In the genomic region with DNA sequence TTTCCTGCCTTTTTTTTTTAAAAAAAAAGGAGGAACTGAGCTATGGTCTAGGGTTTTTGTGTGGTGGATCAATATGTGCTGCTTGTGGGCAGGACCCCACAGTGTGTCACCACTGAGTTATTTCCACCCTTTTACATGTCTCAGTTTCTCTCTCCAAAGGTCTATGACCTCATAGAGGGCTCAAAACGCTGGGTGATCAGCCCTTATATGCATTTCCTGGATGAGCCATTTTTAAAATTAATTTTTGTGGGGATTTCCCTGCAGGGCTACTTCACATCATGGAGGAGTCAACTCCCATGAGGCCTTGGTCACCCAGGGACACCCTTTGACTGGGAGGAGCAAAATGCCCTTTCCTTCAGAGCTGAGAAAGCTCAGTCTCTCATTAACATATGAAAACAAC, we compare ENCODE assay signal across 8 cellular contexts. TPM values are rescaled to one million over a fixed set of nuclear protein-coding genes. Genes with fewer than 3 reads are reported as not detected.
A peak's percentile ranks its signal among the peaks of the same experiment; 100 is the strongest.
DNase-seq lines count a peak whose midpoint lies in the region; ATAC-seq, FAIRE-seq and TF ChIP-seq lines count a peak whose summit lies in the region.

No MANE protein-coding gene starts in this region.

- no peak overlapping the region for H3K4me2 ChIP-seq in GM12878 (ENCODE audit: control insufficient read depth, insufficient read depth)

- H3K79me2 ChIP-seq in GM12878 (ENCODE audit: control insufficient read depth, insufficient read depth, low read length), result no peaks in the 10 kb centered on the region

- TF ChIP-seq CTCF in GM12865 (IDR thresholded peaks at IDR 0.05; ENCODE audit: insufficient read depth, low read depth, low read length, missing control alignments), result no peak
- TF ChIP-seq CTCF in GM12878 (IDR thresholded peaks at IDR 0.05 in 2 of 3, conservative IDR thresholded peaks at IDR 0.05 in 1 of 3; ENCODE audit: control insufficient read depth in 2 of 3, extremely low read depth in 1 of 3, insufficient read depth in 1 of 3, low read depth in 3 of 3, low read length in 3 of 3), result no peak

- TF ChIP-seq POLR2A in GM12878 (IDR thresholded peaks at IDR 0.05; ENCODE audit: low read depth, low read length), result no peak

- peaks cover 5% of the 10 kb centered on the region; the same call in 1 of the 2 replicates for H3K4me1 ChIP-seq in GM12878 (ENCODE audit: control insufficient read depth, insufficient read depth, low read length)

- H3K27me3 ChIP-seq in GM12878 (replicated peaks in 1 of 2; ENCODE audit: control insufficient read depth in 2 of 2, insufficient read depth in 2 of 2, low read length in 1 of 2), result no peaks in the 10 kb centered on the region
- H3K27me3 ChIP-seq in MG63, result no peaks in the 10 kb centered on the region

- SMC1A ChIA-PET in GM12878 (lab: Charles Lee; ENCODE audit: uncharacterized antibody, unreplicated experiment), result interaction anchor here (0.8 to 7.0 kb wide), 19 partner anchors 10 to 82 kb away, joined by 3 to 108 read pairs (median 5); no protein-coding TSS in a partner anchor

- intact Hi-C loops in GM12878 (cut with micrococcal nuclease; ENCODE audit: unreplicated experiment), result loop anchor here (1.0 kb wide), 1 partner anchor 25 kb away; no protein-coding TSS in a partner anchor

- H3K9ac ChIP-seq in GM12878 (ENCODE audit: control insufficient read depth, insufficient read depth, low read length), result no peak overlapping the region

- RAD21 ChIA-PET in GM12878 (lab: Charles Lee; ENCODE audit: unreplicated experiment), result interaction anchor here (1.1 to 6.5 kb wide), 5 partner anchors 17 to 53 kb away, joined by 3 to 48 read pairs (median 23); no protein-coding TSS in a partner anchor

- POLR2A ChIA-PET in GM12878 (lab: Charles Lee), result interaction anchor here (0.8 to 2.3 kb wide), 4 partner anchors 19 to 30 kb away, joined by 3 to 7 read pairs (median 5); no protein-coding TSS in a partner anchor

- no peaks in the 10 kb centered on the region for H3K9me3 ChIP-seq in GM12878 (replicated peaks; ENCODE audit: control insufficient read depth, insufficient read depth, low read length)
- H3K9me3 ChIP-seq in MG63, result no peaks in the 10 kb centered on the region

- peak overlapping the region; percentile 51 for H2AFZ ChIP-seq in GM12878 (ENCODE audit: control insufficient read depth, low read depth, low read length)

- BruUV-seq in GM12878 (replicated peaks; lab: Mats Ljungman, UMichigan), result no TSS peak

- peak; percentile 84 for DNase-seq in GM12865 (ENCODE audit: low read depth)
- DNase-seq in GM12878 (ENCODE audit: low read depth, low spot score), result peak; percentile 77
- no peak for DNase-seq in NCI-H2171 (lab: John Stamatoyannopoulos, UW)
- no peak for DNase-seq in NOMO-1 (lab: John Stamatoyannopoulos, UW; ENCODE audit: unreplicated experiment in 2 of 2)
- no peak for DNase-seq in pons (ENCODE audit: low spot score)
- DNase-seq in MG63, result no peak

- FAIRE-seq in GM12878 (lab: Jason Lieb, UNC), result peak; percentile 64

- TF ChIP-seq RAD21 in GM12878 (IDR thresholded peaks at IDR 0.05; ENCODE audit: insufficient read depth, low read depth, low read length), result no peak

- 0% methylated on average over 1 of the region's 1 CpG for WGBS in GM12878 (ENCODE audit: insufficient coverage, insufficient replicate concordance, low lambda C conversion rate, missing lambda C conversion rate)

- CTCF ChIA-PET in GM12878 (lab: Yijun Ruan, JAX), result interaction anchor here (0.9 to 6.1 kb wide), 10 partner anchors 12 to 72 kb away, joined by 4 to 47 read pairs (median 10); no protein-coding TSS in a partner anchor

- no peaks in the 10 kb centered on the region for H4K20me1 ChIP-seq in GM12878 (ENCODE audit: control insufficient read depth, insufficient read depth)

- H3K4me3 ChIP-seq in GM12865 (ENCODE audit: low read depth, low read length) (no peak overlapping the region), GM12878 (no peak overlapping the region), MG63 (no peak overlapping the region)

- H3K36me3 ChIP-seq in GM12878 (ENCODE audit: control insufficient read depth in 2 of 2, insufficient read depth in 2 of 2, low read length in 1 of 2) (no peaks in the 10 kb centered on the region), MG63 (no peaks in the 10 kb centered on the region)

- ATAC-seq in GM19468 (IDR thresholded peaks at IDR 0.05; ENCODE audit: extremely low read depth, unreplicated experiment), result peak; percentile 76
- peak; percentile 66 for ATAC-seq in HG03196 (IDR thresholded peaks at IDR 0.05; ENCODE audit: unreplicated experiment)
- ATAC-seq in GM12878, result peak; percentile 96

- 0 out of 4 replicates have a peak, but pooled peaks of 1 of the 2 experiments have one; percentile 43 for TF ChIP-seq EP300 in GM12878 (IDR thresholded peaks at IDR 0.05; ENCODE audit: borderline replicate concordance in 1 of 2, control insufficient read depth in 1 of 2, low read depth in 2 of 2, low read length in 2 of 2)

- in situ Hi-C loops in GM12878 (cut with MboI), result no loop called here

- no peak overlapping the region for H3K27ac ChIP-seq in GM12878 (ENCODE audit: control insufficient read depth, insufficient read depth)

TF ChIP-seq in GM12878, 131 proteins besides CTCF, POLR2A, EP300 and RAD21 (continues in another document):
- TF ChIP-seq POLR2AphosphoS5 (IDR thresholded peaks at IDR 0.05; ENCODE audit: low read length) (no peak), GATAD2B (conservative IDR thresholded peaks at IDR 0.05; ENCODE audit: low read depth) (0 out of 2 replicates have a peak, but pooled peaks have one; percentile 21), POLR2AphosphoS2 (IDR thresholded peaks at IDR 0.05; ENCODE audit: low read depth, low read length) (no peak), FOS (IDR thresholded peaks at IDR 0.05; ENCODE audit: borderline replicate concordance, extremely low read depth, insufficient read length) (no peak), MEF2B (IDR thresholded peaks at IDR 0.05; ENCODE audit: partially characterized antibody, poor library complexity, severe bottlenecking) (peak; percentile 96), TBL1XR1 (IDR thresholded peaks at IDR 0.05; ENCODE audit: low read depth, low read length) (no peak), CEBPB (IDR thresholded peaks at IDR 0.05; ENCODE audit: borderline replicate concordance in 1 of 2, low read depth in 2 of 2, low read length in 2 of 2) (no peak), WRNIP1 (IDR thresholded peaks at IDR 0.05; ENCODE audit: borderline replicate concordance, low read depth, low read length) (no peak), ZNF207 (IDR thresholded peaks at IDR 0.05; ENCODE audit: borderline replicate concordance) (no peak), PAX8 (IDR thresholded peaks at IDR 0.05) (no peak), RB1 (IDR thresholded peaks at IDR 0.05; ENCODE audit: borderline replicate concordance) (no peak), TCF3 (IDR thresholded peaks at IDR 0.05; ENCODE audit: borderline replicate concordance, insufficient read depth, low read depth, low read length) (no peak), SMARCA5 (IDR thresholded peaks at IDR 0.05) (no peak), HDAC6 (IDR thresholded peaks at IDR 0.05; ENCODE audit: unreplicated experiment) (no peak), KLF5 (IDR thresholded peaks at IDR 0.05; ENCODE audit: partially characterized antibody) (no peak)
- TF ChIP-seq, protein P1, sequence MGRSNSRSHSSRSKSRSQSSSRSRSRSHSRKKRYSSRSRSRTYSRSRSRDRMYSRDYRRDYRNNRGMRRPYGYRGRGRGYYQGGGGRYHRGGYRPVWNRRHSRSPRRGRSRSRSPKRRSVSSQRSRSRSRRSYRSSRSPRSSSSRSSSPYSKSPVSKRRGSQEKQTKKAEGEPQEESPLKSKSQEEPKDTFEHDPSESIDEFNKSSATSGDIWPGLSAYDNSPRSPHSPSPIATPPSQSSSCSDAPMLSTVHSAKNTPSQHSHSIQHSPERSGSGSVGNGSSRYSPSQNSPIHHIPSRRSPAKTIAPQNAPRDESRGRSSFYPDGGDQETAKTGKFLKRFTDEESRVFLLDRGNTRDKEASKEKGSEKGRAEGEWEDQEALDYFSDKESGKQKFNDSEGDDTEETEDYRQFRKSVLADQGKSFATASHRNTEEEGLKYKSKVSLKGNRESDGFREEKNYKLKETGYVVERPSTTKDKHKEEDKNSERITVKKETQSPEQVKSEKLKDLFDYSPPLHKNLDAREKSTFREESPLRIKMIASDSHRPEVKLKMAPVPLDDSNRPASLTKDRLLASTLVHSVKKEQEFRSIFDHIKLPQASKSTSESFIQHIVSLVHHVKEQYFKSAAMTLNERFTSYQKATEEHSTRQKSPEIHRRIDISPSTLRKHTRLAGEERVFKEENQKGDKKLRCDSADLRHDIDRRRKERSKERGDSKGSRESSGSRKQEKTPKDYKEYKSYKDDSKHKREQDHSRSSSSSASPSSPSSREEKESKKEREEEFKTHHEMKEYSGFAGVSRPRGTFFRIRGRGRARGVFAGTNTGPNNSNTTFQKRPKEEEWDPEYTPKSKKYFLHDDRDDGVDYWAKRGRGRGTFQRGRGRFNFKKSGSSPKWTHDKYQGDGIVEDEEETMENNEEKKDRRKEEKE (IDR thresholded peaks at IDR 0.05), result no peak

RNA-seq across cellular contexts. Expression of a gene that starts 20.7 kb away (rescaled TPM):
- total RNA-seq in GM12878 (2013; cell fraction: nucleolus; rRNA removed), result not detected in 2 replicates
- total RNA-seq in GM12878 (2014; rRNA removed), result not detected in 2 replicates
- total RNA-seq in GM12878 (2014; rRNA removed; fragmentation: Illumina TruSeq; extraction: Trizol), result not detected in 2 replicates
- total RNA-seq in GM12878 (2021), result not detected in 2 replicates
- not detected for polyA plus RNA-seq in GM12878 (2011; ENCODE audit: low read depth)
- polyA plus RNA-seq in GM12878 (2011; rRNA removed), result not detected in 2 replicates
- polyA plus RNA-seq in GM12878 (2011; cell fraction: cytosol; rRNA removed), result not detected in 2 replicates
- polyA plus RNA-seq in GM12878 (2011; cell fraction: nucleus; rRNA removed), result not detected in 2 replicates
- not detected in 2 replicates for polyA plus RNA-seq in GM12878 (2012)
- not detected in 2 replicates for polyA plus RNA-seq in GM12878 (2014; fragmentation: Illumina TruSeq; extraction: Trizol)
- polyA plus RNA-seq in GM12878 (2014; fragmentation: Nextera tagmentation; extraction: Ambion mirVana), result not detected
- polyA plus RNA-seq in GM12878 (2014; rRNA removed), result not detected in 2 replicates
- not detected for polyA plus RNA-seq in GM12878 (2016; fragmentation: Nextera tagmentation; extraction: Ambion mirVana)
- polyA minus RNA-seq in GM12878 (2011; rRNA and poly(A)+ RNA removed), result not detected in 2 replicates
- not detected in 2 replicates for polyA minus RNA-seq in GM12878 (2011; cell fraction: cytosol; rRNA and poly(A)+ RNA removed)
- polyA minus RNA-seq in GM12878 (2011; cell fraction: nucleus; rRNA and poly(A)+ RNA removed), result not detected in 2 replicates
- total RNA-seq in MG63 (2014; rRNA removed; shearing (Covaris generic); ENCODE audit: low replicate concordance), result not detected in 2 replicates

Comparison
In these comparisons a context has a peak if more than half of its experiments do, and no peak if none do; other contexts are left out.
1. DNase-seq: peak in GM12865 (single experiment) and GM12878 (single experiment); none in NCI-H2171 (single experiment), NOMO-1 (0 of 2), pons (single experiment) and MG63 (single experiment).
2. Peak in every context shown above with its lines, with median percentiles within 50 percentile points of each other: ATAC-seq.